8 cellular contexts compared by ENCODE assay signal in the genomic region with DNA sequence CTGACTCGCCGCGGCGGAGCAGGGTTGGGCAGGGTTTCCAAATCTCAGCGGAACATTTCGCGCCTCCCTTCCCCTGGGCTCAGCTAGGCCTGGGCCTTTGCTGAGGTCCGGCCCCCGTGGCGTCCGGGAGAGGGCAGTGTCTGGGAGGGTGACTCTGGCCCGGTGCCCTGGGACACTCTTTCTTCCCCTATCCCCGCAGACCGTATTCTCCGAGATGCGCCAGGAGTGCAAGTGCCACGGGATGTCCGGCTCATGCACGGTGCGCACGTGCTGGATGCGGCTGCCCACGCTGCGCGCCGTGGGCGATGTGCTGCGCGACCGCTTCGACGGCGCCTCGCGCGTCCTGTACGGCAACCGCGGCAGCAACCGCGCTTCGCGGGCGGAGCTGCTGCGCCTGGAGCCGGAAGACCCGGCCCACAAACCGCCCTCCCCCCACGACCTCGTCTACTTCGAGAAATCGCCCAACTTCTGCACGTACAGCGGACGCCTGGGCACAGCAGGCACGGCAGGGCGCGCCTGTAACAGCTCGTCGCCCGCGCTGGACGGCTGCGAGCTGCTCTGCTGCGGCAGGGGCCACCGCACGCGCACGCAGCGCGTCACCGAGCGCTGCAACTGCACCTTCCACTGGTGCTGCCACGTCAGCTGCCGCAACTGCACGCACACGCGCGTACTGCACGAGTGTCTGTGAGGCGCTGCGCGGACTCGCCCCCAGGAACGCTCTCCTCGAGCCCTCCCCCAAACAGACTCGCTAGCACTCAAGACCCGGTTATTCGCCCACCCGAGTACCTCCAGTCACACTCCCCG. TPM values are rescaled to one million over a fixed set of nuclear protein-coding genes. Genes with fewer than 3 reads are reported as not detected.
DNase-seq lines count a peak whose midpoint lies in the region; ATAC-seq and TF ChIP-seq lines count a peak whose summit lies in the region.

No MANE protein-coding gene starts in this region.

- TF ChIP-seq RAD21 in SK-N-SH (IDR thresholded peaks at IDR 0.05; ENCODE audit: low read length): no peak

- POLR2A ChIA-PET in SK-N-SH (lab: Yijun Ruan, JAX): no interaction called here

- 13% methylated on average over 54 of the region's 91 CpGs for WGBS in SK-N-SH (ENCODE audit: low lambda C conversion rate)

- no peak overlapping the region for H3K9ac ChIP-seq in SK-N-SH

- peak overlapping the region; percentile 50 for H3K4me2 ChIP-seq in SK-N-SH

- no peak overlapping the region for H2AFZ ChIP-seq in SK-N-SH (ENCODE audit: low read depth)

- H3K4me3 Mint-ChIP-seq in central memory CD8-positive, alpha-beta T cell: peak overlapping the region; percentile 88

- H3K36me3 Mint-ChIP-seq in central memory CD8-positive, alpha-beta T cell (ENCODE audit: insufficient read depth): peaks cover 39% of the 10 kb centered on the region

- H3K79me2 ChIP-seq in SK-N-SH (ENCODE audit: insufficient read depth): no peaks in the 10 kb centered on the region

- H3K27me3 ChIP-seq in SK-N-SH (ENCODE audit: insufficient read depth) (peaks cover 78% of the 10 kb centered on the region), muscle layer of duodenum (ENCODE audit: low read depth, low read length) (peaks cover 72% of the 10 kb centered on the region), MG63 (peaks cover 50% of the 10 kb centered on the region)

- H3K4me3 ChIP-seq in SK-N-SH (ENCODE audit: low read depth in 2 of 2, low read length in 1 of 2) (peak overlapping the region in 1 of 2 experiments; percentile 10; a peak in 2 of 4 replicates), muscle layer of duodenum (ENCODE audit: low read depth in 1 of 2, low read length in 2 of 2) (peak overlapping the region; percentile 49 to 59), MG63 (no peak overlapping the region)

- H3K27me3 Mint-ChIP-seq in central memory CD8-positive, alpha-beta T cell: peaks cover 18% of the 10 kb centered on the region

- H3K27ac ChIP-seq in SK-N-SH (ENCODE audit: low read depth in 2 of 2, low read length in 1 of 2) (no peak overlapping the region), muscle layer of duodenum (ENCODE audit: low read length) (no peak overlapping the region)

- DNase-seq in ELF-1 (ENCODE audit: low read depth, low spot score) (peak; percentile 27), SK-N-SH (peak; percentile 80), sciatic nerve (ENCODE audit: low spot score) (no peak), MG63 (no peak)
- peak; percentile 37 to 45 for DNase-seq in central memory CD8-positive, alpha-beta T cell (ENCODE audit: low spot score in 2 of 2)

- no peak for TF ChIP-seq EP300 in SK-N-SH (IDR thresholded peaks at IDR 0.05; ENCODE audit: borderline replicate concordance in 1 of 2, low read depth in 1 of 2, low read length in 1 of 2)

- no peaks in the 10 kb centered on the region for H3K9me3 Mint-ChIP-seq in central memory CD8-positive, alpha-beta T cell

- H4K20me1 ChIP-seq in SK-N-SH (ENCODE audit: insufficient read depth): no peaks in the 10 kb centered on the region

- H3K36me3 ChIP-seq in SK-N-SH (replicated peaks in 1 of 2; ENCODE audit: control insufficient read depth in 1 of 2, insufficient read depth in 2 of 2, low read length in 1 of 2) (no peaks in the 10 kb centered on the region), muscle layer of duodenum (ENCODE audit: control insufficient read depth in 1 of 2, insufficient read depth in 2 of 2, low read length in 2 of 2) (no peaks in the 10 kb centered on the region), MG63 (no peaks in the 10 kb centered on the region)

- no peaks in the 10 kb centered on the region for H3F3A ChIP-seq in SK-N-SH (replicated peaks; ENCODE audit: insufficient read depth)

- H3K27ac Mint-ChIP-seq in central memory CD8-positive, alpha-beta T cell (ENCODE audit: low read depth): peak overlapping the region; percentile 95

- no peaks in the 10 kb centered on the region for H3K9me3 ChIP-seq in SK-N-SH
- no peaks in the 10 kb centered on the region for H3K9me3 ChIP-seq in muscle layer of duodenum (ENCODE audit: control insufficient read depth in 1 of 2, low read length in 2 of 2)
- no peaks in the 10 kb centered on the region for H3K9me3 ChIP-seq in MG63

- TF ChIP-seq CTCF in SK-N-SH (IDR thresholded peaks at IDR 0.05): peak; percentile 25; the same call in 1 of the 2 replicates

- peaks cover 53% of the 10 kb centered on the region for H3K4me1 Mint-ChIP-seq in central memory CD8-positive, alpha-beta T cell

- H3K4me1 ChIP-seq in SK-N-SH (ENCODE audit: control insufficient read depth in 1 of 2, insufficient read depth in 2 of 2, low read depth in 1 of 2, low read length in 1 of 2): peaks cover 0 to 26% of the 10 kb centered on the region in 2 experiments; a peak in 1 of 4 replicates
- peaks cover 8 to 41% of the 10 kb centered on the region in 2 donors for H3K4me1 ChIP-seq in muscle layer of duodenum (ENCODE audit: control insufficient read depth in 1 of 2, insufficient read depth in 2 of 2, low read length in 2 of 2)

- CTCF ChIA-PET in SK-N-SH (lab: Yijun Ruan, JAX): interaction anchor here (0.7 to 33.0 kb wide), 11 partner anchors 6 to 186 kb away, joined by 3 to 935 read pairs (median 5); a partner anchor contains a TSS

- peak; percentile 41 for ATAC-seq in central memory CD8-positive, alpha-beta T cell (replicated peaks; ENCODE audit: extremely low read depth, poor library complexity, severe bottlenecking)
- ATAC-seq in sciatic nerve (no peak), GM18520 (IDR thresholded peaks at IDR 0.05; ENCODE audit: unreplicated experiment) (no peak), GM19463 (IDR thresholded peaks at IDR 0.05; ENCODE audit: unreplicated experiment) (no peak)

- no peaks in the 10 kb centered on the region for H3K9me2 ChIP-seq in SK-N-SH

- intact Hi-C loops in sciatic nerve (cut with DNase I): no loop called here

TF ChIP-seq in SK-N-SH, 30 proteins besides CTCF, POLR2A, EP300 and RAD21 (continues in another document):
- TF ChIP-seq, protein P1, sequence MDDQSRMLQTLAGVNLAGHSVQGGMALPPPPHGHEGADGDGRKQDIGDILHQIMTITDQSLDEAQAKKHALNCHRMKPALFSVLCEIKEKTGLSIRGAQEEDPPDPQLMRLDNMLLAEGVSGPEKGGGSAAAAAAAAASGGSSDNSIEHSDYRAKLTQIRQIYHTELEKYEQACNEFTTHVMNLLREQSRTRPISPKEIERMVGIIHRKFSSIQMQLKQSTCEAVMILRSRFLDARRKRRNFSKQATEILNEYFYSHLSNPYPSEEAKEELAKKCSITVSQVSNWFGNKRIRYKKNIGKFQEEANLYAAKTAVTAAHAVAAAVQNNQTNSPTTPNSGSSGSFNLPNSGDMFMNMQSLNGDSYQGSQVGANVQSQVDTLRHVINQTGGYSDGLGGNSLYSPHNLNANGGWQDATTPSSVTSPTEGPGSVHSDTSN (IDR thresholded peaks at IDR 0.05): no peak
- no peak for TF ChIP-seq TAF1 (IDR thresholded peaks at IDR 0.05; ENCODE audit: borderline replicate concordance, low read depth, low read length)
- TF ChIP-seq, protein P2, sequence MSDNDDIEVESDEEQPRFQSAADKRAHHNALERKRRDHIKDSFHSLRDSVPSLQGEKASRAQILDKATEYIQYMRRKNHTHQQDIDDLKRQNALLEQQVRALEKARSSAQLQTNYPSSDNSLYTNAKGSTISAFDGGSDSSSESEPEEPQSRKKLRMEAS (IDR thresholded peaks at IDR 0.05; ENCODE audit: low read depth): no peak
- TF ChIP-seq MXI1 (IDR thresholded peaks at IDR 0.05; ENCODE audit: low read depth, low read length): no peak
- no peak for TF ChIP-seq SMC3 (IDR thresholded peaks at IDR 0.05; ENCODE audit: low read depth, low read length)
- no peak for TF ChIP-seq FOXJ3 (CRISPR knock-in tag; IDR thresholded peaks at IDR 0.05)
- TF ChIP-seq RCOR1 (IDR thresholded peaks at IDR 0.05; ENCODE audit: low read length): no peak
- TF ChIP-seq FOSL2 (IDR thresholded peaks at IDR 0.05; ENCODE audit: borderline replicate concordance, low read depth): no peak
- TF ChIP-seq GABPA (IDR thresholded peaks at IDR 0.05; ENCODE audit: low read depth): no peak
- no peak for TF ChIP-seq TEAD4 (IDR thresholded peaks at IDR 0.05; ENCODE audit: borderline replicate concordance, insufficient read depth)
- TF ChIP-seq, protein P3, sequence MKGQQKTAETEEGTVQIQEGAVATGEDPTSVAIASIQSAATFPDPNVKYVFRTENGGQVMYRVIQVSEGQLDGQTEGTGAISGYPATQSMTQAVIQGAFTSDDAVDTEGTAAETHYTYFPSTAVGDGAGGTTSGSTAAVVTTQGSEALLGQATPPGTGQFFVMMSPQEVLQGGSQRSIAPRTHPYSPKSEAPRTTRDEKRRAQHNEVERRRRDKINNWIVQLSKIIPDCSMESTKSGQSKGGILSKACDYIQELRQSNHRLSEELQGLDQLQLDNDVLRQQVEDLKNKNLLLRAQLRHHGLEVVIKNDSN (IDR thresholded peaks at IDR 0.05; ENCODE audit: borderline replicate concordance, low read depth): no peak
- TF ChIP-seq ELF1 (IDR thresholded peaks at IDR 0.05): no peak
- TF ChIP-seq YY1 (IDR thresholded peaks at IDR 0.05; ENCODE audit: low read depth): no peak

RNA-seq across cellular contexts. Expression of a gene that starts 3.0 kb away (rescaled TPM):
- not detected in 2 replicates for polyA plus RNA-seq in SK-N-SH (2012; rRNA removed)
- not detected in 2 replicates for polyA plus RNA-seq in SK-N-SH (2012; cell fraction: cytosol; rRNA removed)
- polyA plus RNA-seq in SK-N-SH (2012; cell fraction: nucleus; rRNA removed): not detected in 2 replicates
- total RNA-seq in sciatic nerve: not detected
- total RNA-seq in MG63 (2014; rRNA removed; shearing (Covaris generic); ENCODE audit: low replicate concordance): not detected in 2 replicates

RNA-seq across cellular contexts. Expression of a gene that starts 9.6 kb away (rescaled TPM):
- 0.11 and 0.18 TPM in 2 replicates for polyA plus RNA-seq in SK-N-SH (2012; rRNA removed)
- 0.08 and 0.23 TPM in 2 replicates for polyA plus RNA-seq in SK-N-SH (2012; cell fraction: cytosol; rRNA removed)
- 0.33 and 0.54 TPM in 2 replicates for polyA plus RNA-seq in SK-N-SH (2012; cell fraction: nucleus; rRNA removed)
- total RNA-seq in sciatic nerve: 1.1 TPM
- total RNA-seq in MG63 (2014; rRNA removed; shearing (Covaris generic); ENCODE audit: low replicate concordance): 2.7 and 3.6 TPM in 2 replicates

RNA-seq across cellular contexts. Expression of a gene that starts 18.0 kb away (rescaled TPM):
- polyA plus RNA-seq in SK-N-SH (2012; rRNA removed): 0.20 and 0.24 TPM in 2 replicates
- polyA plus RNA-seq in SK-N-SH (2012; cell fraction: cytosol; rRNA removed): 0.17 TPM in 2 replicates
- 0.99 and 1.4 TPM in 2 replicates for polyA plus RNA-seq in SK-N-SH (2012; cell fraction: nucleus; rRNA removed)
- total RNA-seq in sciatic nerve: not detected
- total RNA-seq in MG63 (2014; rRNA removed; shearing (Covaris generic); ENCODE audit: low replicate concordance): 0.13 TPM in 1 of 2 replicates, not detected in the other

RNA-seq across cellular contexts. Expression of a gene that starts 23.9 kb away (rescaled TPM):
- 204 and 261 TPM in 2 replicates for polyA plus RNA-seq in SK-N-SH (2012; rRNA removed)
- polyA plus RNA-seq in SK-N-SH (2012; cell fraction: cytosol; rRNA removed): 191 and 203 TPM in 2 replicates
- 152 and 174 TPM in 2 replicates for polyA plus RNA-seq in SK-N-SH (2012; cell fraction: nucleus; rRNA removed)
- total RNA-seq in sciatic nerve: 112 TPM
- total RNA-seq in MG63 (2014; rRNA removed; shearing (Covaris generic); ENCODE audit: low replicate concordance): 77.7 and 79.1 TPM in 2 replicates

RNA-seq across cellular contexts. Expression of a gene that starts 37.4 kb away (rescaled TPM):
- polyA plus RNA-seq in SK-N-SH (2012; rRNA removed): 75.1 and 113 TPM in 2 replicates
- 90.8 and 99.1 TPM in 2 replicates for polyA plus RNA-seq in SK-N-SH (2012; cell fraction: cytosol; rRNA removed)
- 50.3 and 85.4 TPM in 2 replicates for polyA plus RNA-seq in SK-N-SH (2012; cell fraction: nucleus; rRNA removed)
- 46.4 TPM for total RNA-seq in sciatic nerve
- total RNA-seq in MG63 (2014; rRNA removed; shearing (Covaris generic); ENCODE audit: low replicate concordance): 76.4 and 102 TPM in 2 replicates

Comparison
In these comparisons a context has a peak if more than half of its experiments do, and no peak if none do; other contexts are left out.
1. DNase-seq: peak in ELF-1 (single experiment), SK-N-SH (single experiment) and central memory CD8-positive, alpha-beta T cell (2 of 2); none in sciatic nerve (single experiment) and MG63 (single experiment).